Comparison of ENCODE assay signal across 22 cellular contexts in genomic region chr2:188367164-188367563, GRCh38.
A peak's percentile ranks its signal among the peaks of the same experiment; 100 is the strongest.
DNase-seq lines count a peak whose midpoint lies in the region; TF ChIP-seq lines count a peak whose summit lies in the region.
"Had no signal": no experiment of that assay in that cellular context is flagged by ENCODE, and none has a peak within 500 bp of the region (broad histone marks: within the 10 kb centered on the region; RNA-seq: fewer than 3 reads in every experiment).

No MANE protein-coding gene starts in this region.

- DNase-seq in DMS153 (lab: John Stamatoyannopoulos, UW) (peak; percentile 51), DMS153 treated with DMSO at 0.1 percent for 48 hours (lab: John Stamatoyannopoulos, UW; ENCODE audit: unreplicated experiment) (no peak), NCI-H345 treated with DMSO at 0.1 percent for 48 hours (lab: John Stamatoyannopoulos, UW; ENCODE audit: unreplicated experiment) (peak; percentile 79), SHP77 treated with DMSO at 0.1 percent for 48 hours (lab: John Stamatoyannopoulos, UW) (peak; percentile 96), iPS-NIHi11 (ENCODE audit: low spot score) (no peak), KBM-7 (no peak), glutamatergic neuron (no peak)
- DNase-seq in T-helper 2 cell treated with Interferon-gamma antibody and Interleukin-4, amounts not matched to agents 5 μg/mL and 100 μg/mL, for 36 hours (ENCODE audit: low spot score): no peak
- DNase-seq: activated CD4-positive, alpha-beta T cell treated with anti-CD3 and anti-CD28 coated beads, Interleukin-2, amount 10 ng/mL, durations not matched to agents 24 days and 14 days; activated naive CD4-positive, alpha-beta T cell; activated T-cell treated with anti-CD3 and anti-CD28 coated beads, Interleukin-2, amount 50 U/mL, for 24 hours; GOT3; left ventricle myocardium inferior; NCI-H1436 treated with DMSO at 0.1 percent for 48 hours; NCI-H82; sigmoid colon; stimulated activated CD4-positive, alpha-beta T cell treated with anti-CD3 and anti-CD28 coated beads, Interleukin-4, amount 100 ng/mL, for 4 hours; stimulated activated naive CD4-positive, alpha-beta T cell; T-helper 9 cell; WERI-Rb-1 had no signal

- H3K4me1 Mint-ChIP-seq in T-helper 2 cell treated with Interferon-gamma antibody and Interleukin-4, amounts not matched to agents 5 μg/mL and 100 μg/mL, for 36 hours (ENCODE audit: low read depth): no peaks in the 10 kb centered on the region
- H3K4me1 Mint-ChIP-seq in glutamatergic neuron (ENCODE audit: low read depth, unreplicated experiment): peaks cover 3% of the 10 kb centered on the region
- H3K4me1 Mint-ChIP-seq: activated CD4-positive, alpha-beta T cell treated with anti-CD3 and anti-CD28 coated beads, Interleukin-2, amount 10 ng/mL, durations not matched to agents 24 days and 14 days; CD14-positive monocyte had no signal

- no peaks in the 10 kb centered on the region for H3K27me3 Mint-ChIP-seq in T-helper 2 cell treated with Interferon-gamma antibody and Interleukin-4, amounts not matched to agents 5 μg/mL and 100 μg/mL, for 36 hours (ENCODE audit: low read depth)
- H3K27me3 Mint-ChIP-seq in glutamatergic neuron (ENCODE audit: unreplicated experiment): no peaks in the 10 kb centered on the region
- H3K27me3 Mint-ChIP-seq: activated CD4-positive, alpha-beta T cell treated with anti-CD3 and anti-CD28 coated beads, Interleukin-2, amount 10 ng/mL, durations not matched to agents 24 days and 14 days; activated T-cell treated with anti-CD3 and anti-CD28 coated beads, Interleukin-2, amount 50 U/mL, for 24 hours; brain had no signal

- no peaks in the 10 kb centered on the region for H3K36me3 Mint-ChIP-seq in T-helper 2 cell treated with Interferon-gamma antibody and Interleukin-4, amounts not matched to agents 5 μg/mL and 100 μg/mL, for 36 hours (ENCODE audit: low read depth)
- H3K36me3 Mint-ChIP-seq in glutamatergic neuron (ENCODE audit: unreplicated experiment): no peaks in the 10 kb centered on the region
- H3K36me3 Mint-ChIP-seq: brain, CD14-positive monocyte had no signal

- in situ Hi-C loops in KBM-7 (cut with MboI; ENCODE audit: low pct_unique_long_range_greater_than_20kb, low sequenced_read_pairs): no loop called here

- no peak overlapping the region for H3K4me3 Mint-ChIP-seq in T-helper 2 cell treated with Interferon-gamma antibody and Interleukin-4, amounts not matched to agents 5 μg/mL and 100 μg/mL, for 36 hours
- no peak overlapping the region for H3K4me3 Mint-ChIP-seq in glutamatergic neuron (ENCODE audit: unreplicated experiment)
- H3K4me3 Mint-ChIP-seq: activated CD4-positive, alpha-beta T cell treated with anti-CD3 and anti-CD28 coated beads, Interleukin-2, amount 10 ng/mL, durations not matched to agents 24 days and 14 days; activated T-cell treated with anti-CD3 and anti-CD28 coated beads, Interleukin-2, amount 50 U/mL, for 24 hours; brain; CD14-positive monocyte had no signal

- H3K27ac Mint-ChIP-seq in T-helper 2 cell treated with Interferon-gamma antibody and Interleukin-4, amounts not matched to agents 5 μg/mL and 100 μg/mL, for 36 hours: no peak overlapping the region
- no peak overlapping the region for H3K27ac Mint-ChIP-seq in glutamatergic neuron (ENCODE audit: unreplicated experiment)
- H3K27ac Mint-ChIP-seq: activated CD4-positive, alpha-beta T cell treated with anti-CD3 and anti-CD28 coated beads, Interleukin-2, amount 10 ng/mL, durations not matched to agents 24 days and 14 days; activated T-cell treated with anti-CD3 and anti-CD28 coated beads, Interleukin-2, amount 50 U/mL, for 24 hours; brain; CD14-positive monocyte had no signal

- no peak for TF ChIP-seq CTCF in glutamatergic neuron (IDR thresholded peaks at IDR 0.05; ENCODE audit: partially characterized antibody, unreplicated experiment)

- no peaks in the 10 kb centered on the region for H3K9me3 Mint-ChIP-seq in T-helper 2 cell treated with Interferon-gamma antibody and Interleukin-4, amounts not matched to agents 5 μg/mL and 100 μg/mL, for 36 hours
- no peaks in the 10 kb centered on the region for H3K9me3 Mint-ChIP-seq in glutamatergic neuron (ENCODE audit: unreplicated experiment)
- H3K9me3 Mint-ChIP-seq: activated CD4-positive, alpha-beta T cell treated with anti-CD3 and anti-CD28 coated beads, Interleukin-2, amount 10 ng/mL, durations not matched to agents 24 days and 14 days; activated T-cell treated with anti-CD3 and anti-CD28 coated beads, Interleukin-2, amount 50 U/mL, for 24 hours; CD14-positive monocyte had no signal

Comparison
In these comparisons a context has a peak if more than half of its experiments do, and no peak if none do; other contexts are left out.
1. DNase-seq: peak in DMS153 (single experiment), NCI-H345 treated with DMSO at 0.1 percent for 48 hours (single experiment) and SHP77 treated with DMSO at 0.1 percent for 48 hours (single experiment); none in DMS153 treated with DMSO at 0.1 percent for 48 hours (single experiment), iPS-NIHi11 (single experiment), KBM-7 (single experiment), T-helper 2 cell treated with Interferon-gamma antibody and Interleukin-4, amounts not matched to agents 5 μg/mL and 100 μg/mL, for 36 hours (single experiment) and glutamatergic neuron (single experiment).